ENCODE assay signal across 17 cellular contexts in the genomic region with DNA sequence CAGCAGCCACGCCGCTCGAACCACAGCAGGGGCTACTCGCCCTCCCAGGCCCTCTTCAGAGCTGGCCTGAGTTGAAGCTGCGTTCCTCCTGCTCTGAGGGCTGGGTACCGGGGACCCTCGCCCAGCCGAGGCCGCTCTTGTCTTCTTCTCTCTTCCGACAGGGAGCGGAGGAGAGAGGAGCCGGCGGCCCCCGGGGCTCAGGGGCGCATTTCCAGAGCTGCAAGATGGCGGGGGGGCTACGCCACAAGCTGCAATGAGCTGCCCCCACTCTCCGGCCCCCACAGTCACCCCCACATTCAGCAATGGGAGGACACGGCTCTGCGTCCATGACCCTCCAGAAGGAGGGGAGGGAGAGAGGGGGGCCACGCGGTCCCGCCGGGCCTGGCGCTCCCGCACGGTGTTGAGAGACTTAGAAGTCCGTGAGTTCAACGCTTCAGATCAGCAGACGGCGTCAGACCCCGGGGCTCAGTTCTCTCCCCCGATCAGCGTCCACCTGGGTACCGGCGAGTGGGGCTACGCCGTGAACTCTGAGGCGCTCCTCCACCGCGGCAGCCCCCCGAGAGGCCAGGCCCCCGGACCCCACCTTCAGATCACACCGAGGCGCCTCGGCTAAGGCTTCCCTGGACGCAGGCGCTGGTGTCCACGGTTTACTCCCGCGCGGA. TPM values are rescaled to one million over a fixed set of nuclear protein-coding genes. Genes with fewer than 3 reads are reported as not detected.
DNase-seq lines count a peak whose midpoint lies in the region; ATAC-seq, FAIRE-seq and TF ChIP-seq lines count a peak whose summit lies in the region.
"Had no signal": no experiment of that assay in that cellular context is flagged by ENCODE, and none has a peak within 500 bp of the region (broad histone marks: within the 10 kb centered on the region; RNA-seq: fewer than 3 reads in every experiment).

No MANE protein-coding gene starts in this region.

- no peak for TF ChIP-seq EP300 in H1 (IDR thresholded peaks at IDR 0.05; ENCODE audit: borderline replicate concordance in 1 of 2, low read depth in 2 of 2, low read length in 2 of 2)

- no peak overlapping the region for H3K14ac ChIP-seq in H1 (ENCODE audit: insufficient read length)

- H2AK5ac ChIP-seq in H1 (ENCODE audit: low read depth, low read length) = no peak overlapping the region
- no peak overlapping the region for H2AK5ac ChIP-seq in mesendoderm (ENCODE audit: low read length)

- H3K36me3 ChIP-seq in H7 (replicated peaks; ENCODE audit: control insufficient read depth, insufficient read depth, low read length) (no peaks in the 10 kb centered on the region; the same call in none of the 2 replicates), H1 (ENCODE audit: control insufficient read depth in 2 of 4, insufficient read depth in 4 of 4, low read length in 3 of 4) (peaks cover 0 to 4% (median 0%) of the 10 kb centered on the region in 4 experiments; a peak in 2 of 8 replicates), spleen (peaks cover 0 to 51% (median 10%) of the 10 kb centered on the region in 6 donors), mesendoderm (ENCODE audit: control insufficient read depth, insufficient read depth, low read length) (no peaks in the 10 kb centered on the region)
- H3K36me3 ChIP-seq: BE2C had no signal

- H3K79me1 ChIP-seq in H1 (ENCODE audit: low read depth, low read length) (peaks cover 4% of the 10 kb centered on the region; the same call in 1 of the 2 replicates), mesendoderm (ENCODE audit: low read length) (peaks cover 5% of the 10 kb centered on the region)

- H3K79me2 ChIP-seq in H1 (ENCODE audit: control insufficient read depth in 1 of 2, insufficient read depth in 2 of 2, low read length in 2 of 2) (peaks cover 0 to 4% of the 10 kb centered on the region in 2 experiments; a peak in 1 of 4 replicates), mesendoderm (ENCODE audit: control insufficient read depth, insufficient read depth, low read length) (no peaks in the 10 kb centered on the region)

- H3K23ac ChIP-seq in H1 (ENCODE audit: insufficient read length) (no peak overlapping the region), mesendoderm (ENCODE audit: low read length) (no peak overlapping the region)

- DNase-seq in D341Med (ENCODE audit: low spot score) = peak; percentile 22
- DNase-seq in H7 = peak; percentile 59
- no peak for DNase-seq in H1 (ENCODE audit: low read depth in 1 of 2, low spot score in 2 of 2)
- DNase-seq in spleen = no peak
- DNase-seq in mesendoderm = no peak
- DNase-seq: BE2C; CD4-positive, alpha-beta memory T cell; DMS153; DMS79 treated with DMSO at 0.1 percent for 48 hours; EL; HCEC 1CT had no signal

- H3K4me1 ChIP-seq in H1 (replicated peaks in 1 of 4; ENCODE audit: control insufficient read depth in 3 of 4, insufficient read depth in 4 of 4, low read length in 3 of 4) (peaks cover 0 to 9% (median 6%) of the 10 kb centered on the region in 4 experiments; a peak in 5 of 7 replicates), spleen (peaks cover 0 to 74% (median 38%) of the 10 kb centered on the region in 6 donors), mesendoderm (ENCODE audit: control insufficient read depth, low read depth, low read length) (no peaks in the 10 kb centered on the region)
- H3K4me1 ChIP-seq: A549, BE2C had no signal

- H3K4me2 ChIP-seq in H1 (ENCODE audit: insufficient read depth in 1 of 2, low read depth in 2 of 2, low read length in 2 of 2) = no peak overlapping the region
- no peak overlapping the region for H3K4me2 ChIP-seq in mesendoderm (ENCODE audit: low read length)
- H3K4me2 ChIP-seq: A549, GM23338 had no signal

- H4K20me1 ChIP-seq in H1 (replicated peaks in 1 of 2; ENCODE audit: control insufficient read depth in 1 of 2, insufficient read depth in 2 of 2, low read length in 2 of 2) = peaks cover 2 to 9% of the 10 kb centered on the region in 2 experiments

- intact Hi-C loops in spleen (cut with DNase I; ENCODE audit: low total_unique reads) = no loop called here

- H3K27me3 ChIP-seq in H7 (ENCODE audit: control insufficient read depth, insufficient read depth, low read length) (no peaks in the 10 kb centered on the region), H1 (replicated peaks in 1 of 4; ENCODE audit: control insufficient read depth in 3 of 4, extremely low read depth in 1 of 4, insufficient read depth in 3 of 4, low read length in 3 of 4) (no peaks in the 10 kb centered on the region), spleen (replicated peaks in 1 of 7) (no peaks in the 10 kb centered on the region), mesendoderm (ENCODE audit: insufficient read depth, low read length, poor library complexity) (no peaks in the 10 kb centered on the region)
- H3K27me3 ChIP-seq: BE2C had no signal

- H3K4ac ChIP-seq in H1 (replicated peaks; ENCODE audit: insufficient read length, low read depth, low read length) (no peak overlapping the region), mesendoderm (ENCODE audit: low read depth, low read length) (no peak overlapping the region)

- H2BK15ac ChIP-seq in H1 (ENCODE audit: low read length) (no peak overlapping the region), mesendoderm (replicated peaks; ENCODE audit: low read depth) (no peak overlapping the region)

- H3K27ac ChIP-seq in H1 (ENCODE audit: low read depth, low read length) (no peak overlapping the region), spleen (peak overlapping the region in 6 of 8 donors; percentile 20 to 92 (median 82)), mesendoderm (ENCODE audit: low read depth, low read length) (no peak overlapping the region)
- H3K27ac ChIP-seq: A549, C4-2B had no signal

- H2BK20ac ChIP-seq in H1 (ENCODE audit: low read length) = no peak overlapping the region

- H3K9ac ChIP-seq in H1 (replicated peaks in 1 of 4; ENCODE audit: extremely low read depth in 1 of 4, low read depth in 3 of 4, low read length in 3 of 4) (no peak overlapping the region), mesendoderm (ENCODE audit: low read length) (no peak overlapping the region)

- TF ChIP-seq RAD21 in H1 (IDR thresholded peaks at IDR 0.05 in 1 of 2, conservative IDR thresholded peaks at IDR 0.05 in 1 of 2; ENCODE audit: low read depth in 2 of 2, low read length in 2 of 2) = no peak

- H3K4me3 ChIP-seq in H7 (ENCODE audit: insufficient read depth, low read depth, low read length) = no peak overlapping the region
- H3K4me3 ChIP-seq in H1 (ENCODE audit: extremely low read depth in 1 of 4, insufficient read depth in 2 of 4, low read depth in 3 of 4, low read length in 4 of 4) = no peak overlapping the region
- no peak overlapping the region for H3K4me3 ChIP-seq in spleen
- no peak overlapping the region for H3K4me3 ChIP-seq in mesendoderm (ENCODE audit: low read length)
- H3K4me3 ChIP-seq: A549, GM23338 had no signal

- TF ChIP-seq CTCF in H1 (IDR thresholded peaks at IDR 0.05; ENCODE audit: control extremely low read depth in 1 of 3, insufficient read depth in 1 of 3, low read depth in 1 of 3, low read length in 3 of 3) (no peak), spleen (IDR thresholded peaks at IDR 0.05 in 8 of 11, conservative IDR thresholded peaks at IDR 0.05 in 3 of 11) (no peak)

- H2BK12ac ChIP-seq in H1 (ENCODE audit: low read depth, low read length) = no peak overlapping the region

- H4K91ac ChIP-seq in H1 (replicated peaks; ENCODE audit: insufficient read length, low read length) = no peak overlapping the region

- H2AFZ ChIP-seq in H1 (ENCODE audit: low read length) = no peak overlapping the region
- H2AFZ ChIP-seq: GM23338 had no signal

- TF ChIP-seq POLR2A in H1 (IDR thresholded peaks at IDR 0.05; ENCODE audit: control extremely low read depth in 1 of 2, low read depth in 2 of 2, low read length in 2 of 2) (no peak), spleen (IDR thresholded peaks at IDR 0.05) (no peak)

- peaks cover 7% of the 10 kb centered on the region; the same call in 1 of the 2 replicates for H3K23me2 ChIP-seq in H1 (ENCODE audit: low read depth, low read length)

- H4K5ac ChIP-seq in H1 (ENCODE audit: insufficient read length, low read depth, low read length) = no peak overlapping the region
- H4K5ac ChIP-seq in mesendoderm (ENCODE audit: low read length) = no peak overlapping the region

- no peak overlapping the region for H3K18ac ChIP-seq in H1 (ENCODE audit: extremely low read depth, low read length)
- H3K18ac ChIP-seq in mesendoderm (ENCODE audit: low read length) = no peak overlapping the region

- H2BK120ac ChIP-seq in H1 (replicated peaks; ENCODE audit: low read depth, low read length) = no peak overlapping the region
- no peak overlapping the region for H2BK120ac ChIP-seq in mesendoderm (ENCODE audit: low read depth, low read length)

- H3K56ac ChIP-seq in H1 (replicated peaks; ENCODE audit: insufficient read length, low read depth, low read length) (no peak overlapping the region), mesendoderm (ENCODE audit: low read length) (no peak overlapping the region)

- H3K9me3 ChIP-seq in H1 (ENCODE audit: insufficient read depth in 2 of 2, low read depth in 1 of 2, low read length in 1 of 2) (no peaks in the 10 kb centered on the region), spleen (no peaks in the 10 kb centered on the region)
- H3K9me3 ChIP-seq: A549, BE2C had no signal

- POLR2A ChIA-PET in H1 (lab: Charles Lee; ENCODE audit: partially characterized antibody) = no interaction called here

- ATAC-seq in HG03354 (IDR thresholded peaks at IDR 0.05; ENCODE audit: poor library complexity, severe bottlenecking, unreplicated experiment) = no peak
- ATAC-seq: A549, GM23338 had no signal

- WGBS in H1 (ENCODE audit: extremely low coverage in 1 of 2, insufficient coverage in 1 of 2, insufficient read length in 1 of 2, insufficient replicate concordance in 2 of 2, low coverage in 1 of 2, low lambda C conversion rate in 2 of 2, missing lambda C conversion rate in 1 of 2), 2 experiments = 95% methylated on average over 43 of the region's 52 CpGs; no CpG with 5 or more reads in 1 of the 2 experiments
- WGBS in spleen, 5 donors = 92% methylated on average over 26 to 52 of the region's 52 CpGs
- no CpG with 5 or more reads among the region's 52 CpGs for WGBS in mesendoderm (ENCODE audit: extremely low coverage, insufficient coverage, low lambda C conversion rate)

- FAIRE-seq in H1 (lab: Jason Lieb, UNC) = no peak
- FAIRE-seq: A549, D721Med, G401.6 had no signal

- CTCF ChIA-PET in H1 (lab: Charles Lee; ENCODE audit: partially characterized antibody) = interaction anchor here (0.6 to 10.7 kb wide), 3 partner anchors 18 to 138 kb away, joined by 4 to 191 read pairs (median 6); no protein-coding TSS in a partner anchor

- H2BK5ac ChIP-seq in H1 (ENCODE audit: low read depth, low read length) (no peak overlapping the region), mesendoderm (ENCODE audit: low read length) (no peak overlapping the region)

- H4K8ac ChIP-seq in H1 (ENCODE audit: extremely low read depth, insufficient read depth, low read length) (peak overlapping the region; percentile 51; the same call in 1 of the 2 replicates), mesendoderm (ENCODE audit: low read depth, low read length) (no peak overlapping the region)

RNA-seq across cellular contexts. Expression of a gene that starts 31.6 kb away (rescaled TPM):
- total RNA-seq in H7 (2014; rRNA removed; shearing (Covaris generic)) = 38.3 and 62.2 TPM in 2 replicates
- total RNA-seq in H1 (2021; fragmentation: NEBNext Ultra II Directional; extraction: Animal tissue kit (Norgen Biotek cat#: 25700)) = 25.0 and 29.1 TPM in 2 replicates
- polyA plus RNA-seq in H1 (2011; rRNA removed) (15.9 and 32.9 TPM in 2 replicates), spleen (10 to 100 TPM; 27.5 to 44.0 (median 34.3) TPM)
- 25.5 TPM for polyA plus RNA-seq in H1 (2011; cell fraction: cytosol; rRNA removed)
- 164 TPM for polyA plus RNA-seq in H1 (2011; cell fraction: nucleus; rRNA removed)
- polyA plus RNA-seq in H1 (2012, experiment 1 of 2) = 12.2 to 32.2 TPM (median 25.5 TPM) in 4 replicates
- 12.8 TPM for polyA plus RNA-seq in H1 (2012, experiment 2 of 2)
- 33.5 TPM for polyA plus RNA-seq in H1 (2013, experiment 1 of 2)
- 30.8 TPM for polyA plus RNA-seq in H1 (2013, experiment 2 of 2)
- polyA minus RNA-seq in H1 (2011; rRNA and poly(A)+ RNA removed) = 2.3 and 2.8 TPM in 2 replicates
- 14.1 TPM for polyA minus RNA-seq in H1 (2011; cell fraction: cytosol; rRNA and poly(A)+ RNA removed)
- polyA minus RNA-seq in H1 (2011; cell fraction: nucleus; rRNA and poly(A)+ RNA removed) = 22.7 TPM
- total RNA-seq in spleen = 100 to 1,000 TPM in 1 of 7 donors, 10 to 100 TPM in 6; 39.9 to 107 (median 64.8) TPM
- polyA plus RNA-seq in mesendoderm (2013, experiment 1 of 2) = 23.0 TPM
- 23.0 TPM for polyA plus RNA-seq in mesendoderm (2013, experiment 2 of 2)

RNA-seq across cellular contexts. Expression of a gene that starts 34.7 kb away (rescaled TPM):
- 7.7 and 10.5 TPM in 2 replicates for total RNA-seq in H7 (2014; rRNA removed; shearing (Covaris generic))
- 3.3 and 4.5 TPM in 2 replicates for total RNA-seq in H1 (2021; fragmentation: NEBNext Ultra II Directional; extraction: Animal tissue kit (Norgen Biotek cat#: 25700))
- polyA plus RNA-seq in H1 (2011; rRNA removed) = 5.9 and 9.5 TPM in 2 replicates
- polyA plus RNA-seq in H1 (2011; cell fraction: cytosol; rRNA removed) = 4.9 TPM
- polyA plus RNA-seq in H1 (2011; cell fraction: nucleus; rRNA removed) = 19.4 TPM
- polyA plus RNA-seq in H1 (2012, experiment 1 of 2) = 2.2 to 3.8 TPM (median 2.7 TPM) in 4 replicates
- polyA plus RNA-seq in H1 (2012, experiment 2 of 2) = 3.0 TPM
- polyA plus RNA-seq in H1 (2013, experiment 1 of 2) = 1.8 TPM
- polyA plus RNA-seq in H1 (2013, experiment 2 of 2) = 1.7 TPM
- polyA minus RNA-seq in H1 (2011; rRNA and poly(A)+ RNA removed) = 0.28 and 0.37 TPM in 2 replicates
- polyA minus RNA-seq in H1 (2011; cell fraction: cytosol; rRNA and poly(A)+ RNA removed) = 4.0 TPM
- polyA minus RNA-seq in H1 (2011; cell fraction: nucleus; rRNA and poly(A)+ RNA removed) = 5.9 TPM
- total RNA-seq in spleen = 10 to 100 TPM; 24.0 to 93.4 (median 39.0) TPM
- 10 to 100 TPM; 56.2 to 96.6 (median 80.4) TPM for polyA plus RNA-seq in spleen
- polyA plus RNA-seq in mesendoderm (2013, experiment 1 of 2) = 1.0 TPM
- polyA plus RNA-seq in mesendoderm (2013, experiment 2 of 2) = 1.1 TPM

RNA-seq across cellular contexts. Expression of a gene that starts 59.9 kb away (rescaled TPM):
- total RNA-seq in H7 (2014; rRNA removed; shearing (Covaris generic)) = 13.5 and 20.0 TPM in 2 replicates
- total RNA-seq in H1 (2021; fragmentation: NEBNext Ultra II Directional; extraction: Animal tissue kit (Norgen Biotek cat#: 25700)) = 21.1 and 22.4 TPM in 2 replicates
- polyA plus RNA-seq in H1 (2011; rRNA removed) (6.4 and 10.7 TPM in 2 replicates), spleen (10 to 100 TPM in 1 of 3 donors, 1 to 10 TPM in 2; 3.6 to 14.7 (median 4.7) TPM)
- polyA plus RNA-seq in H1 (2011; cell fraction: cytosol; rRNA removed) = 8.6 TPM
- 14.3 TPM for polyA plus RNA-seq in H1 (2011; cell fraction: nucleus; rRNA removed)
- 8.5 to 11.4 TPM (median 10.9 TPM) in 4 replicates for polyA plus RNA-seq in H1 (2012, experiment 1 of 2)
- polyA plus RNA-seq in H1 (2012, experiment 2 of 2) = 11.3 TPM
- 7.1 TPM for polyA plus RNA-seq in H1 (2013, experiment 1 of 2)
- polyA plus RNA-seq in H1 (2013, experiment 2 of 2) = 7.8 TPM
- 32.8 and 34.9 TPM in 2 replicates for polyA minus RNA-seq in H1 (2011; rRNA and poly(A)+ RNA removed)
- 22.2 TPM for polyA minus RNA-seq in H1 (2011; cell fraction: cytosol; rRNA and poly(A)+ RNA removed)
- 18.9 TPM for polyA minus RNA-seq in H1 (2011; cell fraction: nucleus; rRNA and poly(A)+ RNA removed)
- total RNA-seq in spleen = 10 to 100 TPM; 27.6 to 76.5 (median 35.9) TPM
- polyA plus RNA-seq in mesendoderm (2013, experiment 1 of 2) = 4.2 TPM
- polyA plus RNA-seq in mesendoderm (2013, experiment 2 of 2) = 4.3 TPM

Comparison
In these comparisons a context has a peak if more than half of its experiments do, and no peak if none do; other contexts are left out.
1. DNase-seq: peak in D341Med (single experiment) and H7 (single experiment); none in H1 (0 of 2), spleen (single experiment) and mesendoderm (single experiment).
2. H3K27ac ChIP-seq: peak in spleen (6 of 8); none in H1 (single experiment) and mesendoderm (single experiment).